Comparison of ENCODE assay signal across 9 cellular contexts in genomic region chr11:86688398-86689179, GRCh38. TPM values are rescaled to one million over a fixed set of nuclear protein-coding genes. Genes with fewer than 3 reads are reported as not detected.
DNase-seq lines count a peak whose midpoint lies in the region; ATAC-seq and TF ChIP-seq lines count a peak whose summit lies in the region.
"Had no signal": no experiment of that assay in that cellular context is flagged by ENCODE, and none has a peak within 500 bp of the region (broad histone marks: within the 10 kb centered on the region; RNA-seq: fewer than 3 reads in every experiment).

No MANE protein-coding gene starts in this region.

- in situ Hi-C loops in transverse colon (cut with MboI; ENCODE audit: low pct_ligation_motif_present in 1 of 4, low pct_unique_long_range_greater_than_20kb in 1 of 4, low sequenced_read_pairs in 3 of 4) = no loop called here

- no peaks in the 10 kb centered on the region for H3K36me3 ChIP-seq in muscle layer of duodenum (ENCODE audit: control insufficient read depth in 1 of 2, insufficient read depth in 2 of 2, low read length in 2 of 2)
- no peaks in the 10 kb centered on the region for H3K36me3 ChIP-seq in testis (ENCODE audit: low read depth, missing control alignments)
- no peaks in the 10 kb centered on the region for H3K36me3 ChIP-seq in transverse colon

- no peak overlapping the region for H3K4me3 ChIP-seq in muscle layer of duodenum (ENCODE audit: low read depth in 1 of 2, low read length in 2 of 2)
- no peak overlapping the region for H3K4me3 ChIP-seq in testis
- no peak overlapping the region for H3K4me3 ChIP-seq in transverse colon

- H3K27me3 Mint-ChIP-seq in activated T-cell treated with anti-CD3 and anti-CD28 coated beads, Interleukin-2, amount 50 U/mL, for 4 hours (ENCODE audit: low read depth) = no peaks in the 10 kb centered on the region

- DNase-seq in activated T-cell treated with anti-CD3 and anti-CD28 coated beads, Interleukin-2, amount 50 U/mL, for 4 hours = no peak
- DNase-seq in 8988T = no peak
- no peak for DNase-seq in T-helper 9 cell
- no peak for DNase-seq in testis
- DNase-seq in transverse colon = no peak

- H3K27me3 ChIP-seq in muscle layer of duodenum (ENCODE audit: low read depth, low read length) (no peaks in the 10 kb centered on the region), testis (no peaks in the 10 kb centered on the region), transverse colon (no peaks in the 10 kb centered on the region)

- intact Hi-C loops in testis (cut with DNase I; ENCODE audit: low total_unique reads) (no loop called here), transverse colon (cut with DNase I; ENCODE audit: low total_unique reads) (no loop called here)

- ATAC-seq in GM19025 (IDR thresholded peaks at IDR 0.05; ENCODE audit: low read depth, unreplicated experiment) (peak; percentile 58), HG03066 (IDR thresholded peaks at IDR 0.05; ENCODE audit: low read depth, unreplicated experiment) (peak; percentile 80)
- ATAC-seq in activated T-cell treated with anti-CD3 and anti-CD28 coated beads, Interleukin-2, amount 50 U/mL, for 4 hours = peak; percentile 70 to 73

- TF ChIP-seq EP300 in transverse colon (IDR thresholded peaks at IDR 0.05; ENCODE audit: low read depth) = no peak

- no peak for TF ChIP-seq POLR2A in testis (IDR thresholded peaks at IDR 0.05)
- no peak for TF ChIP-seq POLR2A in transverse colon (IDR thresholded peaks at IDR 0.05)

- H3K4me1 ChIP-seq in muscle layer of duodenum (ENCODE audit: control insufficient read depth in 1 of 2, insufficient read depth in 2 of 2, low read length in 2 of 2) = no peaks in the 10 kb centered on the region
- H3K4me1 ChIP-seq in testis = no peaks in the 10 kb centered on the region
- no peaks in the 10 kb centered on the region for H3K4me1 ChIP-seq in transverse colon

- H3K4me3 Mint-ChIP-seq in activated T-cell treated with anti-CD3 and anti-CD28 coated beads, Interleukin-2, amount 50 U/mL, for 4 hours = no peak overlapping the region
- H3K4me3 Mint-ChIP-seq: memory B cell had no signal

- TF ChIP-seq CTCF in testis (IDR thresholded peaks at IDR 0.05) = no peak
- no peak for TF ChIP-seq CTCF in transverse colon (IDR thresholded peaks at IDR 0.05)

- H3K9me3 Mint-ChIP-seq in activated T-cell treated with anti-CD3 and anti-CD28 coated beads, Interleukin-2, amount 50 U/mL, for 4 hours = no peaks in the 10 kb centered on the region
- H3K9me3 Mint-ChIP-seq: memory B cell had no signal

- H3K36me3 Mint-ChIP-seq in activated T-cell treated with anti-CD3 and anti-CD28 coated beads, Interleukin-2, amount 50 U/mL, for 4 hours (ENCODE audit: insufficient read depth) = no peaks in the 10 kb centered on the region
- H3K36me3 Mint-ChIP-seq: memory B cell had no signal

- WGBS in testis, 2 donors = 66 to 80% methylated on average over 4 of the region's 4 CpGs
- 63 to 77% methylated on average over 4 of the region's 4 CpGs for WGBS in transverse colon (ENCODE audit: low coverage in 1 of 2), 2 donors

- peak overlapping the region; percentile 15 for H3K27ac ChIP-seq in muscle layer of duodenum (ENCODE audit: low read length)
- H3K27ac ChIP-seq in testis = no peak overlapping the region
- peak overlapping the region in 2 of 4 donors; percentile 41 to 47 for H3K27ac ChIP-seq in transverse colon

- H3K9me3 ChIP-seq in muscle layer of duodenum (ENCODE audit: control insufficient read depth in 1 of 2, low read length in 2 of 2) (no peaks in the 10 kb centered on the region), testis (no peaks in the 10 kb centered on the region), transverse colon (no peaks in the 10 kb centered on the region)

- H3K4me1 Mint-ChIP-seq in activated T-cell treated with anti-CD3 and anti-CD28 coated beads, Interleukin-2, amount 50 U/mL, for 4 hours (ENCODE audit: low read depth) = peaks cover 5% of the 10 kb centered on the region
- H3K4me1 Mint-ChIP-seq: memory B cell had no signal

RNA-seq across cellular contexts. Expression of gene ME3, which starts 16.2 kb away (rescaled TPM):
- 10 to 100 TPM in 1 of 3 donors, 1 to 10 TPM in 2; 5.3 to 10.3 (median 8.3) TPM for total RNA-seq in activated T-cell treated with anti-CD3 and anti-CD28 coated beads, Interleukin-2, amount 50 U/mL, for 4 hours
- 100 to 1,000 TPM; 115 to 170 TPM for total RNA-seq in testis
- 26.7 TPM for polyA plus RNA-seq in testis (ENCODE audit: insufficient read depth, low read depth, low replicate concordance)
- total RNA-seq in transverse colon = 100 to 1,000 TPM in 2 of 4 donors, 10 to 100 TPM in 2; 91.8 to 258 (median 116) TPM

Comparison
In these comparisons a context has a peak if more than half of its experiments do, and no peak if none do; other contexts are left out.
1. RNA of gene ME3, which starts 16.2 kb away (total RNA-seq): 115 to 170 TPM in testis and 91.8 to 258 TPM in transverse colon; 5.3 to 10.3 TPM in activated T-cell treated with anti-CD3 and anti-CD28 coated beads, Interleukin-2, amount 50 U/mL, for 4 hours; every median in the first group is over 4 times any median in the second.
2. Peak in every context shown above with its lines, with median percentiles within 50 percentile points of each other: ATAC-seq.